2 cellular contexts compared by ENCODE assay signal in genomic region chr11:12225046-12225739, GRCh38.
TF ChIP-seq lines count a peak whose summit lies in the region.

No MANE protein-coding gene starts in this region.

TF ChIP-seq in SK-N-SH, 30 proteins besides CTCF, POLR2A, EP300 and RAD21 (continued from another document):
- TF ChIP-seq FOSL2 (IDR thresholded peaks at IDR 0.05; ENCODE audit: borderline replicate concordance, low read depth): no peak
- TF ChIP-seq FOXM1 (IDR thresholded peaks at IDR 0.05; ENCODE audit: low read depth): no peak
- TF ChIP-seq SMC3 (IDR thresholded peaks at IDR 0.05; ENCODE audit: low read depth, low read length): no peak
- TF ChIP-seq PBX3 (IDR thresholded peaks at IDR 0.05): no peak
- TF ChIP-seq, protein P1, sequence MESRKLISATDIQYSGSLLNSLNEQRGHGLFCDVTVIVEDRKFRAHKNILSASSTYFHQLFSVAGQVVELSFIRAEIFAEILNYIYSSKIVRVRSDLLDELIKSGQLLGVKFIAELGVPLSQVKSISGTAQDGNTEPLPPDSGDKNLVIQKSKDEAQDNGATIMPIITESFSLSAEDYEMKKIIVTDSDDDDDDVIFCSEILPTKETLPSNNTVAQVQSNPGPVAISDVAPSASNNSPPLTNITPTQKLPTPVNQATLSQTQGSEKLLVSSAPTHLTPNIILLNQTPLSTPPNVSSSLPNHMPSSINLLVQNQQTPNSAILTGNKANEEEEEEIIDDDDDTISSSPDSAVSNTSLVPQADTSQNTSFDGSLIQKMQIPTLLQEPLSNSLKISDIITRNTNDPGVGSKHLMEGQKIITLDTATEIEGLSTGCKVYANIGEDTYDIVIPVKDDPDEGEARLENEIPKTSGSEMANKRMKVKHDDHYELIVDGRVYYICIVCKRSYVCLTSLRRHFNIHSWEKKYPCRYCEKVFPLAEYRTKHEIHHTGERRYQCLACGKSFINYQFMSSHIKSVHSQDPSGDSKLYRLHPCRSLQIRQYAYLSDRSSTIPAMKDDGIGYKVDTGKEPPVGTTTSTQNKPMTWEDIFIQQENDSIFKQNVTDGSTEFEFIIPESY (IDR thresholded peaks at IDR 0.05; ENCODE audit: borderline replicate concordance, low read depth): no peak
- no peak for TF ChIP-seq NFIC (IDR thresholded peaks at IDR 0.05; ENCODE audit: borderline replicate concordance)
- no peak for TF ChIP-seq JUND (IDR thresholded peaks at IDR 0.05)
- TF ChIP-seq FOXJ3 (CRISPR knock-in tag; IDR thresholded peaks at IDR 0.05): no peak
- TF ChIP-seq MXI1 (IDR thresholded peaks at IDR 0.05; ENCODE audit: low read depth, low read length): no peak

TF ChIP-seq in SK-N-SH treated with all-trans-retinoic acid at 6 μM for 48 hours, 23 proteins besides CTCF, POLR2A, EP300 and RAD21 (continued from another document):
- no peak for TF ChIP-seq ISL1 (CRISPR knock-in tag; IDR thresholded peaks at IDR 0.05)
- TF ChIP-seq ZNF70 (CRISPR knock-in tag; IDR thresholded peaks at IDR 0.05): no peak
- no peak for TF ChIP-seq CSDC2 (CRISPR knock-in tag; IDR thresholded peaks at IDR 0.05)
- TF ChIP-seq BACH2 (CRISPR knock-in tag; IDR thresholded peaks at IDR 0.05; ENCODE audit: borderline replicate concordance): no peak
- TF ChIP-seq GLIS3 (CRISPR knock-in tag; IDR thresholded peaks at IDR 0.05): no peak
- no peak for TF ChIP-seq SNAI2 (CRISPR knock-in tag; IDR thresholded peaks at IDR 0.05)
- TF ChIP-seq OSR1 (CRISPR knock-in tag; IDR thresholded peaks at IDR 0.05): no peak
